Comparison of ENCODE assay signal across 3 cellular contexts in the genomic region with DNA sequence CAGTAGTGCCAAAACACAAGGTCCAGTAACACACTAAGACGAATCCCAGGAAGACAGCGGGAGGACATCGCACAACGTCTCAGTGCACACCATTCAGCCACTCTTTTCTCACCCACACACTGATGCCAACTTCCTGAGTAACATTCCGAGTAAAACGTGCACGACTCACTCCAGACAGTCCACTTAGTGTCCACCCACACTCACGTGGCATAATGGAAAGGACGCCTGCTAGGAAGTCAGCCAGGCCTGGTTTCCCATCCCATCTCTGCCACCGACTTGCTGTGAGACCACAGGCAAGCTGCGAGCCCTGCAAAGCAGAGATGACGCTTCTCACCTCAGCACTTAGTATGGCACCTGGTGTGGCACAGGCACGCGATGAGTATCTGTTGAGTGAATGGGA.
TF ChIP-seq lines count a peak whose summit lies in the region.

No MANE protein-coding gene starts in this region.

TF ChIP-seq in H1, 55 proteins besides CTCF, POLR2A, EP300 and RAD21:
- TF ChIP-seq PHF8 (conservative IDR thresholded peaks at IDR 0.05; ENCODE audit: low read depth, low read length) (no peak), RFX5 (IDR thresholded peaks at IDR 0.05; ENCODE audit: borderline replicate concordance, low read depth, low read length) (no peak), TCF12 (IDR thresholded peaks at IDR 0.05; ENCODE audit: low read depth, low read length) (no peak), RNF2 (IDR thresholded peaks at IDR 0.05; ENCODE audit: borderline replicate concordance, low read depth, low read length, missing control alignments, poor library complexity, severe bottlenecking) (no peak), ASH2L (IDR thresholded peaks at IDR 0.05; ENCODE audit: low read length) (no peak), NANOG (IDR thresholded peaks at IDR 0.05; ENCODE audit: insufficient read depth, low read depth, low read length, poor library complexity, severe bottlenecking) (no peak), FOSL1 (IDR thresholded peaks at IDR 0.05; ENCODE audit: insufficient read depth, low read depth, low read length) (no peak)
TF ChIP-seq in H1: peak in this region for 0.

TF ChIP-seq in GM12891, 5 proteins besides CTCF, POLR2A, EP300 and RAD21:
- TF ChIP-seq SPI1 (IDR thresholded peaks at IDR 0.05; ENCODE audit: low read depth, low read length) (no peak), POU2F2 (IDR thresholded peaks at IDR 0.05; ENCODE audit: low read depth, low read length) (no peak), POLR2AphosphoS5 (IDR thresholded peaks at IDR 0.05; ENCODE audit: low read depth, low read length) (no peak), TAF1 (IDR thresholded peaks at IDR 0.05; ENCODE audit: low read depth, low read length) (no peak), PAX5 (IDR thresholded peaks at IDR 0.05; ENCODE audit: insufficient read depth, low read length, severe bottlenecking) (no peak)

TF ChIP-seq in HepG2, 621 proteins besides CTCF, POLR2A, EP300 and RAD21:
- TF ChIP-seq ZNF879 (CRISPR knock-in tag; IDR thresholded peaks at IDR 0.05) = no peak
- TF ChIP-seq ZNF460 (CRISPR knock-in tag; IDR thresholded peaks at IDR 0.05; ENCODE audit: borderline replicate concordance) = no peak
- no peak for TF ChIP-seq HIVEP1 (CRISPR knock-in tag; IDR thresholded peaks at IDR 0.05)
- TF ChIP-seq, protein P1, sequence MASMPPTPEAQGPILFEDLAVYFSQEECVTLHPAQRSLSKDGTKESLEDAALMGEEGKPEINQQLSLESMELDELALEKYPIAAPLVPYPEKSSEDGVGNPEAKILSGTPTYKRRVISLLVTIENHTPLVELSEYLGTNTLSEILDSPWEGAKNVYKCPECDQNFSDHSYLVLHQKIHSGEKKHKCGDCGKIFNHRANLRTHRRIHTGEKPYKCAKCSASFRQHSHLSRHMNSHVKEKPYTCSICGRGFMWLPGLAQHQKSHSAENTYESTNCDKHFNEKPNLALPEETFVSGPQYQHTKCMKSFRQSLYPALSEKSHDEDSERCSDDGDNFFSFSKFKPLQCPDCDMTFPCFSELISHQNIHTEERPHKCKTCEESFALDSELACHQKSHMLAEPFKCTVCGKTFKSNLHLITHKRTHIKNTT (CRISPR knock-in tag; IDR thresholded peaks at IDR 0.05) = no peak
- TF ChIP-seq ARHGAP35 (CRISPR knock-in tag; IDR thresholded peaks at IDR 0.05; ENCODE audit: borderline replicate concordance) = no peak
- no peak for TF ChIP-seq ZFP36 (IDR thresholded peaks at IDR 0.05; ENCODE audit: borderline replicate concordance, low read depth, low read length, partially characterized antibody)
- no peak for TF ChIP-seq SOX5 (CRISPR knock-in tag; IDR thresholded peaks at IDR 0.05; ENCODE audit: borderline replicate concordance)
- TF ChIP-seq TBP (CRISPR knock-in tag; IDR thresholded peaks at IDR 0.05) = no peak
- TF ChIP-seq, protein P2, sequence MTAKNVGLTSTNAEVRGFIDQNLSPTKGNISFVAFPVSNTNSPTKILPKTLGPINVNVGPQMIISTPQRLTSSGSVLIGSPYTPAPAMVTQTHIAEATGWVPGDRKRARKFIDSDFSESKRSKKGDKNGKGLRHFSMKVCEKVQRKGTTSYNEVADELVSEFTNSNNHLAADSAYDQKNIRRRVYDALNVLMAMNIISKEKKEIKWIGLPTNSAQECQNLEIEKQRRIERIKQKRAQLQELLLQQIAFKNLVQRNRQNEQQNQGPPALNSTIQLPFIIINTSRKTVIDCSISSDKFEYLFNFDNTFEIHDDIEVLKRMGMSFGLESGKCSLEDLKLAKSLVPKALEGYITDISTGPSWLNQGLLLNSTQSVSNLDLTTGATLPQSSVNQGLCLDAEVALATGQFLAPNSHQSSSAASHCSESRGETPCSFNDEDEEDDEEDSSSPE (CRISPR knock-in tag; IDR thresholded peaks at IDR 0.05) = no peak
- TF ChIP-seq JUNB (CRISPR knock-in tag; IDR thresholded peaks at IDR 0.05; ENCODE audit: borderline replicate concordance) = no peak
- TF ChIP-seq SMAD1 (CRISPR knock-in tag; IDR thresholded peaks at IDR 0.05; ENCODE audit: borderline replicate concordance, low read depth) = no peak
- TF ChIP-seq, protein P3, sequence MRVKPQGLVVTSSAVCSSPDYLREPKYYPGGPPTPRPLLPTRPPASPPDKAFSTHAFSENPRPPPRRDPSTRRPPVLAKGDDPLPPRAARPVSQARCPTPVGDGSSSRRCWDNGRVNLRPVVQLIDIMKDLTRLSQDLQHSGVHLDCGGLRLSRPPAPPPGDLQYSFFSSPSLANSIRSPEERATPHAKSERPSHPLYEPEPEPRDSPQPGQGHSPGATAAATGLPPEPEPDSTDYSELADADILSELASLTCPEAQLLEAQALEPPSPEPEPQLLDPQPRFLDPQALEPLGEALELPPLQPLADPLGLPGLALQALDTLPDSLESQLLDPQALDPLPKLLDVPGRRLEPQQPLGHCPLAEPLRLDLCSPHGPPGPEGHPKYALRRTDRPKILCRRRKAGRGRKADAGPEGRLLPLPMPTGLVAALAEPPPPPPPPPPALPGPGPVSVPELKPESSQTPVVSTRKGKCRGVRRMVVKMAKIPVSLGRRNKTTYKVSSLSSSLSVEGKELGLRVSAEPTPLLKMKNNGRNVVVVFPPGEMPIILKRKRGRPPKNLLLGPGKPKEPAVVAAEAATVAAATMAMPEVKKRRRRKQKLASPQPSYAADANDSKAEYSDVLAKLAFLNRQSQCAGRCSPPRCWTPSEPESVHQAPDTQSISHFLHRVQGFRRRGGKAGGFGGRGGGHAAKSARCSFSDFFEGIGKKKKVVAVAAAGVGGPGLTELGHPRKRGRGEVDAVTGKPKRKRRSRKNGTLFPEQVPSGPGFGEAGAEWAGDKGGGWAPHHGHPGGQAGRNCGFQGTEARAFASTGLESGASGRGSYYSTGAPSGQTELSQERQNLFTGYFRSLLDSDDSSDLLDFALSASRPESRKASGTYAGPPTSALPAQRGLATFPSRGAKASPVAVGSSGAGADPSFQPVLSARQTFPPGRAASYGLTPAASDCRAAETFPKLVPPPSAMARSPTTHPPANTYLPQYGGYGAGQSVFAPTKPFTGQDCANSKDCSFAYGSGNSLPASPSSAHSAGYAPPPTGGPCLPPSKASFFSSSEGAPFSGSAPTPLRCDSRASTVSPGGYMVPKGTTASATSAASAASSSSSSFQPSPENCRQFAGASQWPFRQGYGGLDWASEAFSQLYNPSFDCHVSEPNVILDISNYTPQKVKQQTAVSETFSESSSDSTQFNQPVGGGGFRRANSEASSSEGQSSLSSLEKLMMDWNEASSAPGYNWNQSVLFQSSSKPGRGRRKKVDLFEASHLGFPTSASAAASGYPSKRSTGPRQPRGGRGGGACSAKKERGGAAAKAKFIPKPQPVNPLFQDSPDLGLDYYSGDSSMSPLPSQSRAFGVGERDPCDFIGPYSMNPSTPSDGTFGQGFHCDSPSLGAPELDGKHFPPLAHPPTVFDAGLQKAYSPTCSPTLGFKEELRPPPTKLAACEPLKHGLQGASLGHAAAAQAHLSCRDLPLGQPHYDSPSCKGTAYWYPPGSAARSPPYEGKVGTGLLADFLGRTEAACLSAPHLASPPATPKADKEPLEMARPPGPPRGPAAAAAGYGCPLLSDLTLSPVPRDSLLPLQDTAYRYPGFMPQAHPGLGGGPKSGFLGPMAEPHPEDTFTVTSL (CRISPR knock-in tag; IDR thresholded peaks at IDR 0.05; ENCODE audit: borderline replicate concordance) = no peak
- TF ChIP-seq, protein P4, sequence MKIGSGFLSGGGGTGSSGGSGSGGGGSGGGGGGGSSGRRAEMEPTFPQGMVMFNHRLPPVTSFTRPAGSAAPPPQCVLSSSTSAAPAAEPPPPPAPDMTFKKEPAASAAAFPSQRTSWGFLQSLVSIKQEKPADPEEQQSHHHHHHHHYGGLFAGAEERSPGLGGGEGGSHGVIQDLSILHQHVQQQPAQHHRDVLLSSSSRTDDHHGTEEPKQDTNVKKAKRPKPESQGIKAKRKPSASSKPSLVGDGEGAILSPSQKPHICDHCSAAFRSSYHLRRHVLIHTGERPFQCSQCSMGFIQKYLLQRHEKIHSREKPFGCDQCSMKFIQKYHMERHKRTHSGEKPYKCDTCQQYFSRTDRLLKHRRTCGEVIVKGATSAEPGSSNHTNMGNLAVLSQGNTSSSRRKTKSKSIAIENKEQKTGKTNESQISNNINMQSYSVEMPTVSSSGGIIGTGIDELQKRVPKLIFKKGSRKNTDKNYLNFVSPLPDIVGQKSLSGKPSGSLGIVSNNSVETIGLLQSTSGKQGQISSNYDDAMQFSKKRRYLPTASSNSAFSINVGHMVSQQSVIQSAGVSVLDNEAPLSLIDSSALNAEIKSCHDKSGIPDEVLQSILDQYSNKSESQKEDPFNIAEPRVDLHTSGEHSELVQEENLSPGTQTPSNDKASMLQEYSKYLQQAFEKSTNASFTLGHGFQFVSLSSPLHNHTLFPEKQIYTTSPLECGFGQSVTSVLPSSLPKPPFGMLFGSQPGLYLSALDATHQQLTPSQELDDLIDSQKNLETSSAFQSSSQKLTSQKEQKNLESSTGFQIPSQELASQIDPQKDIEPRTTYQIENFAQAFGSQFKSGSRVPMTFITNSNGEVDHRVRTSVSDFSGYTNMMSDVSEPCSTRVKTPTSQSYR (CRISPR knock-in tag; IDR thresholded peaks at IDR 0.05; ENCODE audit: borderline replicate concordance) = no peak
- TF ChIP-seq, protein P5, sequence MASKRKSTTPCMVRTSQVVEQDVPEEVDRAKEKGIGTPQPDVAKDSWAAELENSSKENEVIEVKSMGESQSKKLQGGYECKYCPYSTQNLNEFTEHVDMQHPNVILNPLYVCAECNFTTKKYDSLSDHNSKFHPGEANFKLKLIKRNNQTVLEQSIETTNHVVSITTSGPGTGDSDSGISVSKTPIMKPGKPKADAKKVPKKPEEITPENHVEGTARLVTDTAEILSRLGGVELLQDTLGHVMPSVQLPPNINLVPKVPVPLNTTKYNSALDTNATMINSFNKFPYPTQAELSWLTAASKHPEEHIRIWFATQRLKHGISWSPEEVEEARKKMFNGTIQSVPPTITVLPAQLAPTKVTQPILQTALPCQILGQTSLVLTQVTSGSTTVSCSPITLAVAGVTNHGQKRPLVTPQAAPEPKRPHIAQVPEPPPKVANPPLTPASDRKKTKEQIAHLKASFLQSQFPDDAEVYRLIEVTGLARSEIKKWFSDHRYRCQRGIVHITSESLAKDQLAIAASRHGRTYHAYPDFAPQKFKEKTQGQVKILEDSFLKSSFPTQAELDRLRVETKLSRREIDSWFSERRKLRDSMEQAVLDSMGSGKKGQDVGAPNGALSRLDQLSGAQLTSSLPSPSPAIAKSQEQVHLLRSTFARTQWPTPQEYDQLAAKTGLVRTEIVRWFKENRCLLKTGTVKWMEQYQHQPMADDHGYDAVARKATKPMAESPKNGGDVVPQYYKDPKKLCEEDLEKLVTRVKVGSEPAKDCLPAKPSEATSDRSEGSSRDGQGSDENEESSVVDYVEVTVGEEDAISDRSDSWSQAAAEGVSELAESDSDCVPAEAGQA (IDR thresholded peaks at IDR 0.05; ENCODE audit: low read depth) = no peak
- TF ChIP-seq, protein P5 (CRISPR knock-in tag; IDR thresholded peaks at IDR 0.05; ENCODE audit: borderline replicate concordance) = no peak
- TF ChIP-seq TP53 (CRISPR knock-in tag; conservative IDR thresholded peaks at IDR 0.05) = no peak
- TF ChIP-seq ZNF24 (IDR thresholded peaks at IDR 0.05) = no peak
- no peak for TF ChIP-seq RCOR2 (CRISPR knock-in tag; IDR thresholded peaks at IDR 0.05)
TF ChIP-seq in HepG2: peak in this region for 0.
